ENCODE assay signal across 27 cellular contexts in the genomic region with DNA sequence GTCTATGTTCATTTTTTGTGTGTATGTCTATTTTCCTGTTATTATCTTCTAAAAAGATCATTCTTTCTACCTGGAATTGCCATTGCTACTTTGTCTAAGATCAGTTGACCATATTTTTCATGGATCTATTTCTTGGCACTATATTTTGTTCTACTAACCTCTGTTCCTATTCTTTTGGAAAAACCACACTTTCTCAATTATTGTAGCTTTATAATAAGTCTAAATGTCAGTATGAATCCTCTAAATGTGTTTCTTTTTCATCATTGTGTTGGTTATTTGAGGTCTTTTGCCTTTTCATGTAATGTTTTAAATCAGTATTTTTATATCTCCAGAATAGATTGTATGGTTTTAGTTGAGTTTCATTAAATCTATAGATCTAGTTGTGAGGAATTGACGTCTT.
"Had no signal": no experiment of that assay in that cellular context is flagged by ENCODE, and none has a peak within 500 bp of the region (broad histone marks: within the 10 kb centered on the region; RNA-seq: fewer than 3 reads in every experiment).

No MANE protein-coding gene starts in this region.

- H3K36me3 ChIP-seq: colonic mucosa, esophagus muscularis mucosa, esophagus squamous epithelium, gastrocnemius medialis, gastroesophageal sphincter, heart left ventricle, heart right ventricle had no signal

- H3K79me2 ChIP-seq: hepatocyte had no signal

- H3K4me3 Mint-ChIP-seq: dendritic cell treated with granulocyte-macrophage colony-stimulating factor and Interleukin-4, amounts not matched to agents 40 ng/mL and 50 ng/mL, for 4 days; effector memory CD8-positive, alpha-beta T cell; endodermal cell had no signal

- FAIRE-seq: endothelial cell of umbilical vein had no signal

- DNase-seq: colonic mucosa; cortex of kidney; dermis blood vessel endothelial cell; dorsolateral prefrontal cortex; effector CD4-positive, alpha-beta T cell; effector CD8-positive, alpha-beta T cell; effector memory CD4-positive, alpha-beta T cell; effector memory CD8-positive, alpha-beta T cell; endodermal cell; erythroblast; esophagus squamous epithelium; foreskin fibroblast; foreskin keratinocyte; foreskin melanocyte; gastrocnemius medialis; glutamatergic neuron; head of caudate nucleus; heart left ventricle; heart right ventricle had no signal

- H3K27ac Mint-ChIP-seq: dendritic cell treated with granulocyte-macrophage colony-stimulating factor and Interleukin-4, amounts not matched to agents 40 ng/mL and 50 ng/mL, for 4 days; effector memory CD8-positive, alpha-beta T cell; endodermal cell had no signal

- H3K4me2 ChIP-seq: hepatocyte had no signal

- H3K27me3 ChIP-seq: colonic mucosa, dorsolateral prefrontal cortex, esophagus muscularis mucosa, esophagus squamous epithelium, foreskin keratinocyte, gastrocnemius medialis, gastroesophageal sphincter, heart left ventricle, heart right ventricle, hepatocyte had no signal

- ATAC-seq: effector memory CD8-positive, alpha-beta T cell; esophagus mucosa; foreskin keratinocyte; gastrocnemius medialis; gastroesophageal sphincter; heart left ventricle; heart right ventricle had no signal

- H3K27me3 Mint-ChIP-seq: dendritic cell treated with granulocyte-macrophage colony-stimulating factor and Interleukin-4, amounts not matched to agents 40 ng/mL and 50 ng/mL, for 4 days; effector memory CD8-positive, alpha-beta T cell had no signal

- H3K27ac ChIP-seq: colonic mucosa, coronary artery, dorsolateral prefrontal cortex, epithelial cell of prostate, esophagus muscularis mucosa, esophagus squamous epithelium, foreskin keratinocyte, gastrocnemius medialis, gastroesophageal sphincter, heart left ventricle, heart right ventricle, hepatocyte had no signal

- H3K4me1 Mint-ChIP-seq: endodermal cell had no signal

- H3K4me1 ChIP-seq: colonic mucosa, esophagus muscularis mucosa, esophagus squamous epithelium, foreskin keratinocyte, gastrocnemius medialis, gastroesophageal sphincter, heart left ventricle, heart right ventricle had no signal

- H3K9me3 ChIP-seq: colonic mucosa, gastrocnemius medialis had no signal

- H2AFZ ChIP-seq: hepatocyte had no signal

- H3K4me3 ChIP-seq: colonic mucosa, coronary artery, dorsolateral prefrontal cortex, esophagus muscularis mucosa, esophagus squamous epithelium, gastrocnemius medialis, gastroesophageal sphincter, heart left ventricle, heart right ventricle, hepatocyte had no signal
